In genomic region chr2:172465417-172466334, GRCh38 we compare ENCODE assay signal across 8 cellular contexts. TPM values are rescaled to one million over a fixed set of nuclear protein-coding genes. Genes with fewer than 3 reads are reported as not detected.
DNase-seq lines count a peak whose midpoint lies in the region; ATAC-seq lines count a peak whose summit lies in the region.

No MANE protein-coding gene starts in this region.

- peak overlapping the region; percentile 10 for H3K9ac ChIP-seq in endocrine pancreas (ENCODE audit: control insufficient read depth, insufficient read depth, low read length)

- H3K4me1 ChIP-seq in endocrine pancreas (ENCODE audit: control insufficient read depth, insufficient read depth, low read length), result peaks cover 3% of the 10 kb centered on the region

- peak overlapping the region; percentile 57 for H3K4me3 ChIP-seq in endocrine pancreas (ENCODE audit: control insufficient read depth, insufficient read depth, low read length)

- DNase-seq in DMS153 treated with DMSO at 0.1 percent for 48 hours (lab: John Stamatoyannopoulos, UW; ENCODE audit: unreplicated experiment) (peak; percentile 84), HS-27A (ENCODE audit: low read depth) (peak; percentile 51), NOMO-1 treated with DMSO at 0.1 percent for 48 hours (lab: John Stamatoyannopoulos, UW; ENCODE audit: unreplicated experiment) (peak; percentile 70), mucosa of gallbladder (ENCODE audit: low spot score) (peak; percentile 75)
- DNase-seq in activated CD8-positive, alpha-beta memory T cell treated with anti-CD3 and anti-CD28 coated beads for 24 hours, result peak; percentile 80
- peak; percentile 44 to 50 for DNase-seq in stimulated activated CD8-positive, alpha-beta memory T cell treated with anti-CD3 and anti-CD28 coated beads, Interleukin-4, amount 100 ng/mL, for 4 hours (ENCODE audit: low read depth in 2 of 2, low spot score in 1 of 2)

- H3K27me3 ChIP-seq in endocrine pancreas (ENCODE audit: control insufficient read depth, insufficient read depth, low read length), result no peaks in the 10 kb centered on the region

- ATAC-seq in GM19395 (IDR thresholded peaks at IDR 0.05; ENCODE audit: unreplicated experiment), result no peak

- H3K9me3 ChIP-seq in endocrine pancreas (ENCODE audit: control insufficient read depth, low read length), result no peaks in the 10 kb centered on the region

- H3K36me3 ChIP-seq in endocrine pancreas (ENCODE audit: control insufficient read depth, insufficient read depth, low read length), result no peaks in the 10 kb centered on the region

RNA-seq across cellular contexts. Expression of gene ITGA6, which starts 38.3 kb away (rescaled TPM):
- 71.4 TPM for total RNA-seq in mucosa of gallbladder
